Comparison of ENCODE assay signal across 17 cellular contexts in the genomic region with DNA sequence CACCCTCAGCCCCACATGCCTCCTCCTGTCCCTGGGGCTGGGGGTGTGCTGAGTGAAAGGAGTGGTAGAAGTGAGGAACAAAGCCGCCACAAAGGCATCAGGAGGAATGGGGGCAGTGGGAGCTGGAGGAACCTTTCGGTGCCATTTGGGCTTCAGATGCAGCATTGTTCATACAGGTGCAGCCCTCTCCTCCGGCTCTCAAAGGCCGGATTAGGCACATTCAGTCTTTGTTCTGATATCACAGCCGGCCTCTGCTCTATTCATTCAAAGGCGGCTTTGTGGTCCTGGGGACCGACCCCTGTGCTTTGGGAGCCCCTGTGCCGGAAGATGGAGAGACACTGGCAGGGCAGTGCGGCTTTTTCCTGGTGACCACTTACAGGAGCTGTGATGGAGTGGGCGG. TPM values are rescaled to one million over a fixed set of nuclear protein-coding genes. Genes with fewer than 3 reads are reported as not detected.
DNase-seq lines count a peak whose midpoint lies in the region; ATAC-seq and TF ChIP-seq lines count a peak whose summit lies in the region.
"Had no signal": no experiment of that assay in that cellular context is flagged by ENCODE, and none has a peak within 500 bp of the region (broad histone marks: within the 10 kb centered on the region; RNA-seq: fewer than 3 reads in every experiment).

No MANE protein-coding gene starts in this region.

- H3K36me3 Mint-ChIP-seq in GM23338 (ENCODE audit: low read depth) (no peaks in the 10 kb centered on the region), nephron progenitor cell (ENCODE audit: low read depth) (peaks cover 11% of the 10 kb centered on the region), progenitor cell of endocrine pancreas (ENCODE audit: insufficient read depth) (no peaks in the 10 kb centered on the region)
- H3K36me3 Mint-ChIP-seq in activated CD8-positive, alpha-beta T cell treated with anti-CD3 and anti-CD28 coated beads for 36 hours (ENCODE audit: low read depth), result no peaks in the 10 kb centered on the region
- H3K36me3 Mint-ChIP-seq: CD4-positive, CD25-positive, alpha-beta regulatory T cell had no signal

- H3K4me3 ChIP-seq in GM23338 (no peak overlapping the region), ectodermal cell (ENCODE audit: insufficient read depth, low read depth, low read length) (no peak overlapping the region)
- H3K4me3 ChIP-seq: BLaER1 treated with 17β-estradiol and CSF1 and Interleukin-3, amounts not matched to agents 10 nM and 100 nM; GM12878 had no signal

- no peaks in the 10 kb centered on the region for H3K9me3 ChIP-seq in ectodermal cell (ENCODE audit: control insufficient read depth, low read length)
- H3K9me3 ChIP-seq: BLaER1 treated with 17β-estradiol and CSF1 and Interleukin-3, amounts not matched to agents 10 nM and 100 nM had no signal

- 25 to 27% methylated on average over 10 of the region's 10 CpGs for WGBS in ectodermal cell, 2 experiments

- POLR2A ChIA-PET in activated CD8-positive, alpha-beta T cell treated with anti-CD3 and anti-CD28 coated beads for 36 hours (lab: Charles Lee), result no interaction called here

- H3K4me1 Mint-ChIP-seq in GM23338, result peaks cover 8% of the 10 kb centered on the region; the same call in 2 of the 3 replicates
- H3K4me1 Mint-ChIP-seq in nephron progenitor cell, result peaks cover 84% of the 10 kb centered on the region
- peaks cover 15% of the 10 kb centered on the region for H3K4me1 Mint-ChIP-seq in progenitor cell of endocrine pancreas (ENCODE audit: low read depth)
- no peaks in the 10 kb centered on the region for H3K4me1 Mint-ChIP-seq in activated CD8-positive, alpha-beta T cell treated with anti-CD3 and anti-CD28 coated beads for 36 hours (ENCODE audit: low read depth)
- H3K4me1 Mint-ChIP-seq: CD4-positive, CD25-positive, alpha-beta regulatory T cell had no signal

- H3K36me3 ChIP-seq in GM23338 (ENCODE audit: insufficient read depth), result no peaks in the 10 kb centered on the region
- no peaks in the 10 kb centered on the region for H3K36me3 ChIP-seq in ectodermal cell (ENCODE audit: control insufficient read depth, insufficient read depth, low read length)
- H3K36me3 ChIP-seq: BLaER1 treated with 17β-estradiol and CSF1 and Interleukin-3, amounts not matched to agents 10 nM and 100 nM had no signal

- CTCF ChIA-PET in activated CD8-positive, alpha-beta T cell treated with anti-CD3 and anti-CD28 coated beads for 36 hours (lab: Charles Lee), result interaction anchor here (1.7 kb wide), 1 partner anchor 114 kb away, joined by 7 read pairs; no protein-coding TSS in a partner anchor

- H3K9me2 ChIP-seq in GM23338 (ENCODE audit: insufficient read depth), result no peaks in the 10 kb centered on the region

- no peak overlapping the region for H3K27ac ChIP-seq in GM23338 (ENCODE audit: low read depth)
- H3K27ac ChIP-seq in ectodermal cell (ENCODE audit: insufficient read depth, low read depth, low read length, poor library complexity, severe bottlenecking), result peak overlapping the region; percentile 83
- H3K27ac ChIP-seq: BLaER1 treated with 17β-estradiol and CSF1 and Interleukin-3, amounts not matched to agents 10 nM and 100 nM had no signal

- no peak overlapping the region for H3K4me3 Mint-ChIP-seq in GM23338
- no peak overlapping the region for H3K4me3 Mint-ChIP-seq in nephron progenitor cell
- H3K4me3 Mint-ChIP-seq in progenitor cell of endocrine pancreas (ENCODE audit: low read depth), result no peak overlapping the region
- no peak overlapping the region for H3K4me3 Mint-ChIP-seq in activated CD8-positive, alpha-beta T cell treated with anti-CD3 and anti-CD28 coated beads for 36 hours
- H3K4me3 Mint-ChIP-seq: CD4-positive, CD25-positive, alpha-beta regulatory T cell had no signal

- H3K27me3 ChIP-seq in GM23338 (ENCODE audit: insufficient read depth) (no peaks in the 10 kb centered on the region), ectodermal cell (ENCODE audit: control insufficient read depth, insufficient read depth, low read length, poor library complexity, severe bottlenecking) (no peaks in the 10 kb centered on the region)
- H3K27me3 ChIP-seq: BLaER1 treated with 17β-estradiol and CSF1 and Interleukin-3, amounts not matched to agents 10 nM and 100 nM had no signal

- H3K79me2 ChIP-seq in GM23338 (replicated peaks; ENCODE audit: insufficient read depth), result no peaks in the 10 kb centered on the region

- intact Hi-C loops in activated CD8-positive, alpha-beta T cell treated with anti-CD3 and anti-CD28 coated beads for 36 hours (cut with micrococcal nuclease), result no loop called here

- peak overlapping the region; percentile 69; the same call in 1 of the 2 replicates for H2AFZ ChIP-seq in GM23338

- H3K27ac Mint-ChIP-seq in GM23338, result no peak overlapping the region
- peak overlapping the region; percentile 58 for H3K27ac Mint-ChIP-seq in nephron progenitor cell
- H3K27ac Mint-ChIP-seq in progenitor cell of endocrine pancreas, result peak overlapping the region; percentile 47
- no peak overlapping the region for H3K27ac Mint-ChIP-seq in activated CD8-positive, alpha-beta T cell treated with anti-CD3 and anti-CD28 coated beads for 36 hours
- H3K27ac Mint-ChIP-seq: CD4-positive, CD25-positive, alpha-beta regulatory T cell had no signal

- no peak overlapping the region for H3K4me2 ChIP-seq in GM23338

- H3K4me1 ChIP-seq in GM23338 (ENCODE audit: insufficient read depth), result no peaks in the 10 kb centered on the region
- H3K4me1 ChIP-seq in ectodermal cell (ENCODE audit: control insufficient read depth, insufficient read depth, low read length), result peaks cover 48% of the 10 kb centered on the region

- DNase-seq in GM23338 (ENCODE audit: low spot score) (peak; percentile 10), nephron progenitor cell (no peak), progenitor cell of endocrine pancreas (ENCODE audit: low spot score, unreplicated experiment) (no peak), UCSD-AML1 (lab: John Stamatoyannopoulos, UW; ENCODE audit: unreplicated experiment) (no peak)
- no peak for DNase-seq in activated CD8-positive, alpha-beta T cell treated with anti-CD3 and anti-CD28 coated beads for 36 hours
- DNase-seq: 8988T; AML-193; CD4-positive, CD25-positive, alpha-beta regulatory T cell; DMS 273 treated with DMSO at 0.1 percent for 48 hours; IMR-90 had no signal

- H4K20me1 ChIP-seq in GM23338 (replicated peaks; ENCODE audit: insufficient read depth), result no peaks in the 10 kb centered on the region
- H4K20me1 ChIP-seq: BLaER1 treated with 17β-estradiol and CSF1 and Interleukin-3, amounts not matched to agents 10 nM and 100 nM had no signal

- H3F3A ChIP-seq in GM23338 (replicated peaks; ENCODE audit: low read depth), result no peaks in the 10 kb centered on the region

- TF ChIP-seq CTCF in GM23338 (conservative IDR thresholded peaks at IDR 0.05; ENCODE audit: low read depth in 2 of 2) (no peak), nephron progenitor cell (IDR thresholded peaks at IDR 0.05) (no peak), progenitor cell of endocrine pancreas (IDR thresholded peaks at IDR 0.05; ENCODE audit: unreplicated experiment) (no peak)
- no peak for TF ChIP-seq CTCF in activated CD8-positive, alpha-beta T cell treated with anti-CD3 and anti-CD28 coated beads for 36 hours (IDR thresholded peaks at IDR 0.05)

- H3K27me3 Mint-ChIP-seq in GM23338 (ENCODE audit: insufficient read depth, low read depth, poor library complexity) (peaks cover 9% of the 10 kb centered on the region), nephron progenitor cell (ENCODE audit: low read depth, poor library complexity) (peaks cover 9% of the 10 kb centered on the region), progenitor cell of endocrine pancreas (peaks cover 7% of the 10 kb centered on the region)
- peaks cover 20% of the 10 kb centered on the region for H3K27me3 Mint-ChIP-seq in activated CD8-positive, alpha-beta T cell treated with anti-CD3 and anti-CD28 coated beads for 36 hours

- H3K9me3 Mint-ChIP-seq in GM23338, result no peaks in the 10 kb centered on the region
- no peaks in the 10 kb centered on the region for H3K9me3 Mint-ChIP-seq in nephron progenitor cell
- no peaks in the 10 kb centered on the region for H3K9me3 Mint-ChIP-seq in progenitor cell of endocrine pancreas (ENCODE audit: low read depth)
- no peaks in the 10 kb centered on the region for H3K9me3 Mint-ChIP-seq in activated CD8-positive, alpha-beta T cell treated with anti-CD3 and anti-CD28 coated beads for 36 hours

- ATAC-seq in GM23338, result peak; percentile 46
- no peak for ATAC-seq in HG02973 (IDR thresholded peaks at IDR 0.05; ENCODE audit: unreplicated experiment)
- no peak for ATAC-seq in activated CD8-positive, alpha-beta T cell treated with anti-CD3 and anti-CD28 coated beads for 36 hours
- no peak for ATAC-seq in SK-N-SH treated with all-trans-retinoic acid at 6 μM for 48 hours
- ATAC-seq: GM12878, HCT116 had no signal

TF ChIP-seq in GM23338, 12 proteins besides CTCF, POLR2A, EP300 and RAD21 (continues in another document):
- TF ChIP-seq ETS1 (IDR thresholded peaks at IDR 0.05), result no peak
- no peak for TF ChIP-seq EZH2phosphoT487 (IDR thresholded peaks at IDR 0.05; ENCODE audit: unreplicated experiment)

TF ChIP-seq in SK-N-SH treated with all-trans-retinoic acid at 6 μM for 48 hours, 23 proteins besides CTCF, POLR2A, EP300 and RAD21:
- no peak for TF ChIP-seq TCF4 (CRISPR knock-in tag; IDR thresholded peaks at IDR 0.05; ENCODE audit: borderline replicate concordance)
- no peak for TF ChIP-seq CSRNP3 (CRISPR knock-in tag; IDR thresholded peaks at IDR 0.05)
- no peak for TF ChIP-seq ESRRG (CRISPR knock-in tag; IDR thresholded peaks at IDR 0.05)
- TF ChIP-seq CSDC2 (CRISPR knock-in tag; IDR thresholded peaks at IDR 0.05), result no peak
- no peak for TF ChIP-seq ZC3H10 (CRISPR knock-in tag; IDR thresholded peaks at IDR 0.05)
- no peak for TF ChIP-seq ZFP30 (CRISPR knock-in tag; IDR thresholded peaks at IDR 0.05)

RNA-seq across cellular contexts. Expression of gene SMOC1, which starts 53.2 kb away (rescaled TPM):
- 1.0 and 1.6 TPM in 2 replicates for total RNA-seq in GM23338 (2014; rRNA removed; shearing (Covaris generic))
- 0.38 and 0.79 TPM in 2 replicates for polyA plus RNA-seq in GM23338 (2016; fragmentation: Nextera tagmentation; extraction: Ambion mirVana)
- 87.3 TPM for polyA plus RNA-seq in ectodermal cell (2013, experiment 1 of 4)
- polyA plus RNA-seq in ectodermal cell (2013, experiment 2 of 4), result 109 TPM
- polyA plus RNA-seq in ectodermal cell (2013, experiment 3 of 4), result 87.5 TPM
- polyA plus RNA-seq in ectodermal cell (2013, experiment 4 of 4), result 108 TPM
- 10.1 and 10.9 TPM in 2 replicates for total RNA-seq in progenitor cell of endocrine pancreas
- not detected for total RNA-seq in activated CD8-positive, alpha-beta T cell treated with anti-CD3 and anti-CD28 coated beads for 36 hours
- total RNA-seq: CD4-positive, CD25-positive, alpha-beta regulatory T cell; HT-29 had no signal
- polyA plus RNA-seq: CD4-positive, CD25-positive, alpha-beta regulatory T cell had no signal

Comparison
In these comparisons a context has a peak if more than half of its experiments do, and no peak if none do; other contexts are left out.
1. H3K27ac Mint-ChIP-seq: peak in nephron progenitor cell (single experiment) and progenitor cell of endocrine pancreas (single experiment); none in GM23338 (single experiment) and activated CD8-positive, alpha-beta T cell treated with anti-CD3 and anti-CD28 coated beads for 36 hours (single experiment).